1 cellular context compared by ENCODE assay signal in the genomic region with DNA sequence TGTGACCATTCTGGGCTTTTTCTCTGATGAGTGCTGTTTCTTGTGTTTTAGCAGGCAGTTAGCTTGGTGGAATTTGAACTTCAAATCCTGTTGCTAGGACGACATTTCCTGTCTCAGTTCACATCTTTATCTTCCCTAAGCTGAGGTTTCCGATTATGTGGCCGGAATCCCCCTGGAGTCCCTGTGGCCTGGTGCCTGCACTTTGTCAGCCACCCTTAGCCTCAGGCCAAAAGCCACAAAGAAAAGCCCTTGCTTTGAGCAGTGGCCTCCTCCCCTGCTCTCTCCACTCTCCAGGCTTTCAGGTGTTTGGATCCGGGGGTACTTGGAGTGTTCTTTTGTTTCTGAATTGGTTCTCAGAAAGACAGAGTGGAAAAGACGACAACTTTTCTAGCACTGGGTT.
TF ChIP-seq lines count a peak whose summit lies in the region.

No MANE protein-coding gene starts in this region.

TF ChIP-seq in GM23338, 12 proteins besides CTCF, POLR2A, EP300 and RAD21 (continued from another document):
- TF ChIP-seq, protein P1, sequence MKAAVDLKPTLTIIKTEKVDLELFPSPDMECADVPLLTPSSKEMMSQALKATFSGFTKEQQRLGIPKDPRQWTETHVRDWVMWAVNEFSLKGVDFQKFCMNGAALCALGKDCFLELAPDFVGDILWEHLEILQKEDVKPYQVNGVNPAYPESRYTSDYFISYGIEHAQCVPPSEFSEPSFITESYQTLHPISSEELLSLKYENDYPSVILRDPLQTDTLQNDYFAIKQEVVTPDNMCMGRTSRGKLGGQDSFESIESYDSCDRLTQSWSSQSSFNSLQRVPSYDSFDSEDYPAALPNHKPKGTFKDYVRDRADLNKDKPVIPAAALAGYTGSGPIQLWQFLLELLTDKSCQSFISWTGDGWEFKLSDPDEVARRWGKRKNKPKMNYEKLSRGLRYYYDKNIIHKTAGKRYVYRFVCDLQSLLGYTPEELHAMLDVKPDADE (IDR thresholded peaks at IDR 0.05) = no peak
- no peak for TF ChIP-seq REST (IDR thresholded peaks at IDR 0.05; ENCODE audit: unreplicated experiment)
